ENCODE assay signal across 11 cellular contexts in the genomic region with DNA sequence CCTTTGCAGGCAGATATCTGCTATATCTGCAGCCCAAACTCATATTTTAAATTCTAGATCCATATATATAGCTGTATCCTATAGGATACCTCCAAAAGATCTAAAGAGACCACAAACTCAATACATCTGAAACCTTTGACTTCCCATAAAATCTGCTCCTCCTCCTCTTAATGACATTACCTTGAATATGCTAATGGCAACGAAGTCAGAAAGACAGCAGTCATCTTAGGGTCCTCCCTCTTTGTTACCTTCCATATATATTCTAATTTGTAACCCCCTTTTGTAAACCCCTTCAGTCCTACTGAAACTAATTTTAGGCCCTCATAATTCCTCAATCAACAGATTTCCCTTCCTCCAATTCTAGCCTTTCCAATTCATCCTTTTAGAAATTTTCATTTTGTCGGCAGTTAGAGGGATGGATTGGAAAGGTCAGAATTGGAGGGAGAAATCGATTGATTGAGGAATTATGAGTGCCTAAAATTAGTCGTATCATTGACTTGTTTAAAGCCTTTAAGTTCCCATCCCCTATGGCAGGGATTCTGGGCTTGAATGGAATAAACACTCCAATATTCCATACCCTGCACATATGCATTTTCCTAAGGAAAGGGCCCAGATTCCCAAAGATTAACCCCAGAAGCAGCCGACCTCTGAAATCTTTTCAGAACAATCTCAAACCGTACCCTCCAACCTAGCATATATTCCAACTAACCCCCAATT. TPM values are rescaled to one million over a fixed set of nuclear protein-coding genes. Genes with fewer than 3 reads are reported as not detected.
DNase-seq lines count a peak whose midpoint lies in the region; ATAC-seq and TF ChIP-seq lines count a peak whose summit lies in the region.
"Had no signal": no experiment of that assay in that cellular context is flagged by ENCODE, and none has a peak within 500 bp of the region (broad histone marks: within the 10 kb centered on the region; RNA-seq: fewer than 3 reads in every experiment).

No MANE protein-coding gene starts in this region.

- H3K36me3 ChIP-seq in heart left ventricle: peaks cover 0 to 3% (median 0%) of the 10 kb centered on the region in 9 donors
- no peaks in the 10 kb centered on the region for H3K36me3 ChIP-seq in right atrium auricular region
- no peaks in the 10 kb centered on the region for H3K36me3 ChIP-seq in muscle layer of duodenum (ENCODE audit: control insufficient read depth in 1 of 2, insufficient read depth in 2 of 2, low read length in 2 of 2)
- H3K36me3 ChIP-seq in uterus: no peaks in the 10 kb centered on the region
- no peaks in the 10 kb centered on the region for H3K36me3 ChIP-seq in left lung

- H3K27ac ChIP-seq in heart left ventricle (peak overlapping the region in 1 of 12 donors; percentile 98), right atrium auricular region (no peak overlapping the region), muscle layer of duodenum (ENCODE audit: low read length) (no peak overlapping the region), uterus (peak overlapping the region; percentile 99 to 100), left lung (no peak overlapping the region)

- DNase-seq in heart left ventricle (no peak), right atrium auricular region (ENCODE audit: low spot score) (no peak), uterus (no peak), NCI-H82 treated with DMSO at 0.1 percent for 48 hours (lab: John Stamatoyannopoulos, UW; ENCODE audit: unreplicated experiment) (no peak), left lung (no peak)
- DNase-seq in activated naive CD8-positive, alpha-beta T cell treated with anti-CD3 and anti-CD28 coated beads for 36 hours: no peak
- DNase-seq: NCI-H187; stimulated activated CD4-positive, alpha-beta T cell treated with anti-CD3 and anti-CD28 coated beads, Interleukin-12 subunit alpha, Interleukin-12 subunit beta, amount 100 ng/mL, for 4 hours; T-helper 9 cell had no signal

- peaks cover 58% of the 10 kb centered on the region for H3K4me1 Mint-ChIP-seq in activated naive CD8-positive, alpha-beta T cell treated with anti-CD3 and anti-CD28 coated beads for 36 hours

- H3K27me3 Mint-ChIP-seq in activated naive CD8-positive, alpha-beta T cell treated with anti-CD3 and anti-CD28 coated beads for 36 hours: no peaks in the 10 kb centered on the region

- TF ChIP-seq POLR2A in heart left ventricle (IDR thresholded peaks at IDR 0.05) (no peak), uterus (IDR thresholded peaks at IDR 0.05) (no peak)

- peaks cover 0 to 63% (median 45%) of the 10 kb centered on the region in 12 donors for H3K4me1 ChIP-seq in heart left ventricle
- peaks cover 0 to 50% of the 10 kb centered on the region in 2 donors for H3K4me1 ChIP-seq in right atrium auricular region
- H3K4me1 ChIP-seq in muscle layer of duodenum (ENCODE audit: control insufficient read depth in 1 of 2, insufficient read depth in 2 of 2, low read length in 2 of 2): peaks cover 22 to 28% of the 10 kb centered on the region in 2 donors
- H3K4me1 ChIP-seq in uterus: no peaks in the 10 kb centered on the region
- H3K4me1 ChIP-seq in left lung: peaks cover 0 to 30% of the 10 kb centered on the region in 2 donors

- intact Hi-C loops in heart left ventricle (cut with DNase I) (loop anchor here (2.0 to 5.0 kb wide), 5 partner anchors 37 to 47 kb away; no protein-coding TSS in a partner anchor), uterus (cut with DNase I; ENCODE audit: low total_unique reads) (loop anchor here (5.0 kb wide), 1 partner anchor 42 kb away; no protein-coding TSS in a partner anchor), left lung (cut with DNase I) (no loop called here)

- peak overlapping the region in 7 of 12 donors; percentile 66 to 93 (median 76) for H3K4me3 ChIP-seq in heart left ventricle
- no peak overlapping the region for H3K4me3 ChIP-seq in right atrium auricular region
- H3K4me3 ChIP-seq in muscle layer of duodenum (ENCODE audit: low read depth in 1 of 2, low read length in 2 of 2): peak overlapping the region; percentile 79 to 83
- peak overlapping the region; percentile 70 to 82 for H3K4me3 ChIP-seq in uterus
- H3K4me3 ChIP-seq in left lung: peak overlapping the region in 1 of 2 donors; percentile 78

- peak overlapping the region; percentile 52 for H3K4me3 Mint-ChIP-seq in activated naive CD8-positive, alpha-beta T cell treated with anti-CD3 and anti-CD28 coated beads for 36 hours

- WGBS in heart left ventricle, 4 donors: 79 to 83% (median 81%) methylated on average over 6 of the region's 6 CpGs

- TF ChIP-seq CTCF in heart left ventricle (IDR thresholded peaks at IDR 0.05): no peak
- TF ChIP-seq CTCF in right atrium auricular region (IDR thresholded peaks at IDR 0.05): no peak
- TF ChIP-seq CTCF in uterus (IDR thresholded peaks at IDR 0.05): no peak
- TF ChIP-seq CTCF in left lung (IDR thresholded peaks at IDR 0.05): no peak

- H3K36me3 Mint-ChIP-seq in activated naive CD8-positive, alpha-beta T cell treated with anti-CD3 and anti-CD28 coated beads for 36 hours: peaks cover 22% of the 10 kb centered on the region

- H3K27ac Mint-ChIP-seq in activated naive CD8-positive, alpha-beta T cell treated with anti-CD3 and anti-CD28 coated beads for 36 hours: no peak overlapping the region

- no peaks in the 10 kb centered on the region for H3K27me3 ChIP-seq in heart left ventricle
- no peaks in the 10 kb centered on the region for H3K27me3 ChIP-seq in right atrium auricular region
- H3K27me3 ChIP-seq in muscle layer of duodenum (ENCODE audit: low read depth, low read length): no peaks in the 10 kb centered on the region
- H3K27me3 ChIP-seq in uterus: no peaks in the 10 kb centered on the region
- no peaks in the 10 kb centered on the region for H3K27me3 ChIP-seq in left lung

- H3K9me3 ChIP-seq in heart left ventricle: no peaks in the 10 kb centered on the region
- H3K9me3 ChIP-seq in right atrium auricular region: no peaks in the 10 kb centered on the region
- H3K9me3 ChIP-seq in muscle layer of duodenum (ENCODE audit: control insufficient read depth in 1 of 2, low read length in 2 of 2): no peaks in the 10 kb centered on the region
- no peaks in the 10 kb centered on the region for H3K9me3 ChIP-seq in uterus
- H3K9me3 ChIP-seq in left lung: no peaks in the 10 kb centered on the region

- no peak for ATAC-seq in heart left ventricle
- no peak for ATAC-seq in left lung
- no peak for ATAC-seq in GM18858 (IDR thresholded peaks at IDR 0.05; ENCODE audit: unreplicated experiment)

- no peaks in the 10 kb centered on the region for H3K9me3 Mint-ChIP-seq in activated naive CD8-positive, alpha-beta T cell treated with anti-CD3 and anti-CD28 coated beads for 36 hours

RNA-seq across cellular contexts. Expression of a gene that starts 2.4 kb away (rescaled TPM):
- total RNA-seq in heart left ventricle: 10 to 100 TPM; 71.7 to 99.8 (median 78.5) TPM
- 10 to 100 TPM; 70.6 to 93.4 TPM for polyA plus RNA-seq in heart left ventricle
- total RNA-seq in right atrium auricular region: 10 to 100 TPM; 68.5 to 89.1 TPM
- 10 to 100 TPM; 41.6 to 42.8 TPM for total RNA-seq in activated naive CD8-positive, alpha-beta T cell treated with anti-CD3 and anti-CD28 coated beads for 36 hours
- 100 to 1,000 TPM; 123 to 220 (median 131) TPM for total RNA-seq in uterus
- 10 to 100 TPM; 81.9 to 93.1 TPM for total RNA-seq in left lung

Comparison
In these comparisons a context has a peak if more than half of its experiments do, and no peak if none do; other contexts are left out.
1. H3K4me3 ChIP-seq: peak in heart left ventricle (7 of 12), muscle layer of duodenum (2 of 2) and uterus (2 of 2); none in right atrium auricular region (0 of 2).
2. H3K27ac ChIP-seq: peak in uterus (2 of 2); none in right atrium auricular region (0 of 2), muscle layer of duodenum (single experiment) and left lung (0 of 2).
3. intact Hi-C loops: an anchor here in heart left ventricle (2.0 to 5.0 kb wide) and uterus (5.0 kb wide); none called in left lung.